Comparison of ENCODE assay signal across 21 cellular contexts in genomic region chr15:64476550-64476949, GRCh38. TPM values are rescaled to one million over a fixed set of nuclear protein-coding genes. Genes with fewer than 3 reads are reported as not detected.
DNase-seq lines count a peak whose midpoint lies in the region; ATAC-seq and TF ChIP-seq lines count a peak whose summit lies in the region.
"Had no signal": no experiment of that assay in that cellular context is flagged by ENCODE, and none has a peak within 500 bp of the region (broad histone marks: within the 10 kb centered on the region; RNA-seq: fewer than 3 reads in every experiment).

No MANE protein-coding gene starts in this region.

- H3K9me3 ChIP-seq in IMR-90 (ENCODE audit: control insufficient read depth, insufficient read depth, low read length): no peaks in the 10 kb centered on the region
- H3K9me3 ChIP-seq in effector memory CD4-positive, alpha-beta T cell (ENCODE audit: control insufficient read depth, low read length): no peaks in the 10 kb centered on the region
- H3K9me3 ChIP-seq: A549, MG63, upper lobe of right lung had no signal

- no peak overlapping the region for H4K91ac ChIP-seq in IMR-90 (ENCODE audit: insufficient read depth, low read depth, low read length)

- H4K20me1 ChIP-seq in IMR-90 (ENCODE audit: insufficient read depth, low read length): peaks cover 59% of the 10 kb centered on the region

- H2AK9ac ChIP-seq in IMR-90 (replicated peaks; ENCODE audit: low read depth, low read length, poor library complexity): no peak overlapping the region

- no peak overlapping the region for H3K4me3 ChIP-seq in IMR-90 (ENCODE audit: insufficient read depth, low read depth, low read length)
- H3K4me3 ChIP-seq in effector memory CD4-positive, alpha-beta T cell (ENCODE audit: insufficient read depth, low read depth, low read length, poor library complexity, severe bottlenecking): no peak overlapping the region
- H3K4me3 ChIP-seq: A549, MG63, upper lobe of right lung had no signal

- H4K8ac ChIP-seq in IMR-90 (ENCODE audit: low read depth in 2 of 2, low read length in 2 of 2): no peak overlapping the region

- intact Hi-C loops in IMR-90 (cut with micrococcal nuclease): no loop called here

- H3K9me1 ChIP-seq in IMR-90 (ENCODE audit: insufficient read depth, low read length): peaks cover 10% of the 10 kb centered on the region

- H3K4me1 Mint-ChIP-seq in T-helper 2 cell treated with Interferon-gamma antibody and Interleukin-4, amounts not matched to agents 5 μg/mL and 100 μg/mL, for 36 hours (ENCODE audit: low read depth): peaks cover 20% of the 10 kb centered on the region
- peaks cover 38% of the 10 kb centered on the region for H3K4me1 Mint-ChIP-seq in brain
- peaks cover 22% of the 10 kb centered on the region for H3K4me1 Mint-ChIP-seq in nephron progenitor cell

- peak overlapping the region; percentile 24 for H3K27ac Mint-ChIP-seq in T-helper 2 cell treated with Interferon-gamma antibody and Interleukin-4, amounts not matched to agents 5 μg/mL and 100 μg/mL, for 36 hours
- H3K27ac Mint-ChIP-seq in brain: peak overlapping the region in 4 of 5 experiments; percentile 9 to 49 (median 40)
- H3K27ac Mint-ChIP-seq in nephron progenitor cell: peak overlapping the region; percentile 96

- CTCF ChIA-PET in IMR-90 (lab: Yijun Ruan, JAX): interaction anchor here (0.6 kb wide), 1 partner anchor 23 kb away, joined by 13 read pairs; no protein-coding TSS in a partner anchor

- H3K79me1 ChIP-seq in IMR-90 (ENCODE audit: low read depth in 1 of 2, low read length in 2 of 2): peaks cover 8 to 62% of the 10 kb centered on the region in 2 experiments; a peak in 3 of 4 replicates

- in situ Hi-C loops in IMR-90 (cut with MboI; ENCODE audit: low sequenced_read_pairs): no loop called here

- H3K9me3 Mint-ChIP-seq in T-helper 2 cell treated with Interferon-gamma antibody and Interleukin-4, amounts not matched to agents 5 μg/mL and 100 μg/mL, for 36 hours: no peaks in the 10 kb centered on the region
- H3K9me3 Mint-ChIP-seq in brain (no peaks in the 10 kb centered on the region), nephron progenitor cell (no peaks in the 10 kb centered on the region)
- H3K9me3 Mint-ChIP-seq: CD8-positive, alpha-beta memory T cell had no signal

- no peak overlapping the region for H2BK120ac ChIP-seq in IMR-90 (ENCODE audit: low read depth, low read length)

- H3K56ac ChIP-seq in IMR-90 (ENCODE audit: extremely low read depth, insufficient read depth, low read length): no peak overlapping the region

- POLR2A ChIA-PET in IMR-90 (lab: Charles Lee; ENCODE audit: unreplicated experiment): no interaction called here

- no peak for TF ChIP-seq RAD21 in IMR-90 (IDR thresholded peaks at IDR 0.05; ENCODE audit: low read length)

- TF ChIP-seq POLR2A in IMR-90 (IDR thresholded peaks at IDR 0.05; ENCODE audit: low read depth, low read length): no peak

- peaks cover 22% of the 10 kb centered on the region for H3K36me3 Mint-ChIP-seq in T-helper 2 cell treated with Interferon-gamma antibody and Interleukin-4, amounts not matched to agents 5 μg/mL and 100 μg/mL, for 36 hours (ENCODE audit: low read depth)
- H3K36me3 Mint-ChIP-seq in brain (peaks cover 54% of the 10 kb centered on the region), nephron progenitor cell (ENCODE audit: low read depth) (peaks cover 57% of the 10 kb centered on the region)

- no peak overlapping the region for H2BK15ac ChIP-seq in IMR-90 (ENCODE audit: low read depth, low read length)

- no peak overlapping the region for H3K4me3 Mint-ChIP-seq in T-helper 2 cell treated with Interferon-gamma antibody and Interleukin-4, amounts not matched to agents 5 μg/mL and 100 μg/mL, for 36 hours
- H3K4me3 Mint-ChIP-seq in brain (no peak overlapping the region), nephron progenitor cell (no peak overlapping the region)
- H3K4me3 Mint-ChIP-seq: CD8-positive, alpha-beta memory T cell had no signal

- no peak overlapping the region for H2AK5ac ChIP-seq in IMR-90 (ENCODE audit: low read depth, low read length)

- no peak overlapping the region for H3K18ac ChIP-seq in IMR-90 (ENCODE audit: low read depth, low read length)

- no peak for ATAC-seq in IMR-90 (ENCODE audit: low read depth)
- ATAC-seq: SK-N-SH treated with all-trans-retinoic acid at 6 μM for 48 hours, upper lobe of right lung had no signal

- H3K23ac ChIP-seq in IMR-90 (ENCODE audit: low read depth, low read length): peak overlapping the region; percentile 33; the same call in 1 of the 2 replicates

- H3K27ac ChIP-seq in IMR-90 (ENCODE audit: insufficient read depth, low read length): no peak overlapping the region
- H3K27ac ChIP-seq in effector memory CD4-positive, alpha-beta T cell (ENCODE audit: insufficient read depth, low read length, poor library complexity, severe bottlenecking): no peak overlapping the region
- H3K27ac ChIP-seq: epithelial cell of prostate, upper lobe of right lung had no signal

- H4K5ac ChIP-seq in IMR-90 (ENCODE audit: low read depth, low read length): no peak overlapping the region

- DNase-seq in T-helper 2 cell treated with Interferon-gamma antibody and Interleukin-4, amounts not matched to agents 5 μg/mL and 100 μg/mL, for 36 hours (ENCODE audit: low spot score): no peak
- DNase-seq in T-helper 2 cell: no peak
- DNase-seq in IMR-90: no peak
- DNase-seq in nephron progenitor cell: no peak
- no peak for DNase-seq in SIG-M5 (lab: John Stamatoyannopoulos, UW)
- DNase-seq in effector memory CD4-positive, alpha-beta T cell: no peak
- DNase-seq in ecto neural progenitor cell (ENCODE audit: low spot score): no peak
- DNase-seq: CD8-positive, alpha-beta memory T cell; cerebellar nuclear complex; EL; HCEC 1CT; mammary epithelial cell; MG63; NCI-H2029; occipital lobe; stimulated activated CD4-positive, alpha-beta T cell treated with anti-CD3 and anti-CD28 coated beads, Interleukin-4, amount 100 ng/mL, for 4 hours; upper lobe of right lung had no signal

- H3K27me3 ChIP-seq in IMR-90 (ENCODE audit: control insufficient read depth, insufficient read depth, low read length): no peaks in the 10 kb centered on the region
- H3K27me3 ChIP-seq in effector memory CD4-positive, alpha-beta T cell (replicated peaks; ENCODE audit: control insufficient read depth, insufficient read depth, low read length, poor library complexity, severe bottlenecking): no peaks in the 10 kb centered on the region
- H3K27me3 ChIP-seq: MG63, upper lobe of right lung had no signal

- H2AFZ ChIP-seq in IMR-90 (replicated peaks; ENCODE audit: low read length, poor library complexity): no peak overlapping the region

- no peak overlapping the region for H2BK20ac ChIP-seq in IMR-90 (ENCODE audit: low read depth, low read length)

- no peak for TF ChIP-seq CTCF in IMR-90 (conservative IDR thresholded peaks at IDR 0.05; ENCODE audit: low read depth, low read length)
- TF ChIP-seq CTCF in brain (conservative IDR thresholded peaks at IDR 0.05): no peak
- TF ChIP-seq CTCF in nephron progenitor cell (IDR thresholded peaks at IDR 0.05): no peak

- H3K4me2 ChIP-seq in IMR-90 (ENCODE audit: low read depth, low read length): no peak overlapping the region
- H3K4me2 ChIP-seq: A549 had no signal

- peaks cover 3% of the 10 kb centered on the region; the same call in 1 of the 2 replicates for H3K4me1 ChIP-seq in IMR-90 (ENCODE audit: control insufficient read depth, insufficient read depth, low read length)
- no peaks in the 10 kb centered on the region for H3K4me1 ChIP-seq in effector memory CD4-positive, alpha-beta T cell (ENCODE audit: control insufficient read depth, insufficient read depth, low read length, poor library complexity, severe bottlenecking)

- H3K9ac ChIP-seq in IMR-90 (ENCODE audit: low read depth, low read length): no peak overlapping the region

- H3K27me3 Mint-ChIP-seq in T-helper 2 cell treated with Interferon-gamma antibody and Interleukin-4, amounts not matched to agents 5 μg/mL and 100 μg/mL, for 36 hours (ENCODE audit: low read depth): no peaks in the 10 kb centered on the region
- no peaks in the 10 kb centered on the region for H3K27me3 Mint-ChIP-seq in brain
- H3K27me3 Mint-ChIP-seq in nephron progenitor cell (ENCODE audit: low read depth, poor library complexity): no peaks in the 10 kb centered on the region

- H3K14ac ChIP-seq in IMR-90 (replicated peaks; ENCODE audit: low read depth, low read length): no peak overlapping the region

- H3K4ac ChIP-seq in IMR-90 (ENCODE audit: low read depth, low read length): no peak overlapping the region

- dilution Hi-C loops in IMR-90 (cut with HindIII; ENCODE audit: low sequenced_read_pairs, unreplicated experiment): no loop called here

- BruUV-seq in IMR-90 (replicated peaks; lab: Mats Ljungman, UMichigan): no TSS peak

- WGBS in IMR-90 (ENCODE audit: extremely low coverage in 2 of 2, insufficient read length in 1 of 2), 2 experiments: no CpG with 5 or more reads among the region's 1 CpG

- peaks cover 3% of the 10 kb centered on the region; the same call in 1 of the 2 replicates for H3K36me3 ChIP-seq in IMR-90 (ENCODE audit: control insufficient read depth, insufficient read depth, low read length)
- H3K36me3 ChIP-seq in effector memory CD4-positive, alpha-beta T cell (ENCODE audit: control insufficient read depth, insufficient read depth, low read length): no peaks in the 10 kb centered on the region
- H3K36me3 ChIP-seq: MG63, upper lobe of right lung had no signal

- no peak overlapping the region for H2BK5ac ChIP-seq in IMR-90 (ENCODE audit: low read depth, low read length, poor library complexity, severe bottlenecking)

TF ChIP-seq in IMR-90, 13 proteins besides CTCF, POLR2A, EP300 and RAD21 (continues in another document):
- no peak for TF ChIP-seq MAZ (IDR thresholded peaks at IDR 0.05; ENCODE audit: borderline replicate concordance, low read depth, low read length)
- no peak for TF ChIP-seq MAFK (IDR thresholded peaks at IDR 0.05; ENCODE audit: low read depth, low read length)
- no peak for TF ChIP-seq RCOR1 (IDR thresholded peaks at IDR 0.05; ENCODE audit: insufficient replicate concordance, low read length)
- no peak for TF ChIP-seq NFE2L2 (IDR thresholded peaks at IDR 0.05; ENCODE audit: low read depth, low read length)
- no peak for TF ChIP-seq ELK1 (IDR thresholded peaks at IDR 0.05; ENCODE audit: borderline replicate concordance, low read depth, low read length)
- no peak for TF ChIP-seq FOS (IDR thresholded peaks at IDR 0.05; ENCODE audit: low read depth, low read length)

RNA-seq across cellular contexts. Expression of gene ZNF609, which starts 16.2 kb away (rescaled TPM):
- 10.4 and 12.2 TPM in 2 replicates for total RNA-seq in IMR-90 (2012; rRNA removed)
- polyA plus RNA-seq in IMR-90 (2012; rRNA removed): 12.5 and 12.6 TPM in 2 replicates
- polyA plus RNA-seq in IMR-90 (2012; cell fraction: cytosol; rRNA removed): 6.4 and 6.7 TPM in 2 replicates
- 9.3 and 18.1 TPM in 2 replicates for polyA plus RNA-seq in IMR-90 (2012; cell fraction: nucleus; rRNA removed; ENCODE audit: low replicate concordance)
- 29.4 TPM for polyA plus RNA-seq in brain (ENCODE audit: insufficient read depth, low read depth, low replicate concordance)

Comparison
In these comparisons a context has a peak if more than half of its experiments do, and no peak if none do; other contexts are left out.
1. H3K27ac Mint-ChIP-seq: peak in every context shown above with its lines; median percentile 96 in nephron progenitor cell; 40 in brain; 24 in T-helper 2 cell treated with Interferon-gamma antibody and Interleukin-4, amounts not matched to agents 5 μg/mL and 100 μg/mL, for 36 hours.